In the genomic region with DNA sequence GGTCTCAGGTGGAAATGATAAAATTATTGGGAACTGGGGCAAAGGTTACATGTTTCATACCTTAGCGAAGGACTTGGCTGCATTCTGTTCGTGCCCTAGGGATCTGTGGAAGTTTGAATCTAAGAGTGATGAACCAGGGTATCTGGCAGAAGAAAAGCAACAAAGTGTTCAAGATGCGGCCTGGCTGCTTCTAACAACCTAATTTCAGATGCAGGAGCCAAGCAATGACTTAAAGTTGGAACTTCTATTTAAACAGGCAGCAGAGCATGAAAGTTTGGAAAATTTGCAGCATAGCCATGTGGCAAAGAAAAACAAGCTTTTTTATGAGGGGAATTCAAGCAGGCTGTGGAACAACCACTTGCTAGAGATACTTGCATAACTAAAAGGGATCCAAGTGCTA, we compare ENCODE assay signal across 1 cellular context.
TF ChIP-seq lines count a peak whose summit lies in the region.

No MANE protein-coding gene starts in this region.

TF ChIP-seq in SK-N-SH, 30 proteins besides CTCF, POLR2A, EP300 and RAD21 (continued from another document):
- TF ChIP-seq, protein P1, sequence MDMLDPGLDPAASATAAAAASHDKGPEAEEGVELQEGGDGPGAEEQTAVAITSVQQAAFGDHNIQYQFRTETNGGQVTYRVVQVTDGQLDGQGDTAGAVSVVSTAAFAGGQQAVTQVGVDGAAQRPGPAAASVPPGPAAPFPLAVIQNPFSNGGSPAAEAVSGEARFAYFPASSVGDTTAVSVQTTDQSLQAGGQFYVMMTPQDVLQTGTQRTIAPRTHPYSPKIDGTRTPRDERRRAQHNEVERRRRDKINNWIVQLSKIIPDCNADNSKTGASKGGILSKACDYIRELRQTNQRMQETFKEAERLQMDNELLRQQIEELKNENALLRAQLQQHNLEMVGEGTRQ (IDR thresholded peaks at IDR 0.05; ENCODE audit: borderline replicate concordance, low read depth, low read length) = no peak
- TF ChIP-seq SIN3A (IDR thresholded peaks at IDR 0.05; ENCODE audit: borderline replicate concordance, low read depth, low read length) = no peak
- TF ChIP-seq FOSL2 (IDR thresholded peaks at IDR 0.05; ENCODE audit: borderline replicate concordance, low read depth) = no peak
- TF ChIP-seq, protein P2, sequence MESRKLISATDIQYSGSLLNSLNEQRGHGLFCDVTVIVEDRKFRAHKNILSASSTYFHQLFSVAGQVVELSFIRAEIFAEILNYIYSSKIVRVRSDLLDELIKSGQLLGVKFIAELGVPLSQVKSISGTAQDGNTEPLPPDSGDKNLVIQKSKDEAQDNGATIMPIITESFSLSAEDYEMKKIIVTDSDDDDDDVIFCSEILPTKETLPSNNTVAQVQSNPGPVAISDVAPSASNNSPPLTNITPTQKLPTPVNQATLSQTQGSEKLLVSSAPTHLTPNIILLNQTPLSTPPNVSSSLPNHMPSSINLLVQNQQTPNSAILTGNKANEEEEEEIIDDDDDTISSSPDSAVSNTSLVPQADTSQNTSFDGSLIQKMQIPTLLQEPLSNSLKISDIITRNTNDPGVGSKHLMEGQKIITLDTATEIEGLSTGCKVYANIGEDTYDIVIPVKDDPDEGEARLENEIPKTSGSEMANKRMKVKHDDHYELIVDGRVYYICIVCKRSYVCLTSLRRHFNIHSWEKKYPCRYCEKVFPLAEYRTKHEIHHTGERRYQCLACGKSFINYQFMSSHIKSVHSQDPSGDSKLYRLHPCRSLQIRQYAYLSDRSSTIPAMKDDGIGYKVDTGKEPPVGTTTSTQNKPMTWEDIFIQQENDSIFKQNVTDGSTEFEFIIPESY (IDR thresholded peaks at IDR 0.05; ENCODE audit: borderline replicate concordance, low read depth) = no peak
- no peak for TF ChIP-seq EZH2phosphoT487 (IDR thresholded peaks at IDR 0.05; ENCODE audit: borderline replicate concordance, low read depth)
- no peak for TF ChIP-seq TCF12 (IDR thresholded peaks at IDR 0.05)
